In the genomic region with DNA sequence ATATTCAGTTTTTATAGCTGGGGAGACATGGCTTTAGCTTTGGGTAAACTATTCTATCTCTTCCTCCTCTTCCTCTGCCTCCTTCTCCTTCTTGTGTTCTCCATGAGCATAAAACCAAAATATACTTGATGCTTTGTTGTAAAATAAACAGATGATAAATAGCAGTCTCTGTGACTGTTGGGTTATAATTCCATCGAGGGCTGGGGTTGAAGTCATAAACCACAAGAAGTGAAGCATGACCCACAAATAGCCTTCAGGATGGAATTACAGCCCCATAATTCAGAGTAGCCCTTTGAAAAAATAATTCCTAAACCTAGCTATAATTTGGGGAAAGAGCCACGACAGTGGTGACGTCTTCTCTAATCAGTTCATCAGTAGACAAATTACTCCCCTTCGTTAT, we compare ENCODE assay signal across 17 cellular contexts.
DNase-seq lines count a peak whose midpoint lies in the region; ATAC-seq and TF ChIP-seq lines count a peak whose summit lies in the region.
"Had no signal": no experiment of that assay in that cellular context is flagged by ENCODE, and none has a peak within 500 bp of the region (broad histone marks: within the 10 kb centered on the region; RNA-seq: fewer than 3 reads in every experiment).

No MANE protein-coding gene starts in this region.

- no peak for ATAC-seq in GM18909 (IDR thresholded peaks at IDR 0.05; ENCODE audit: poor library complexity, unreplicated experiment)
- ATAC-seq: stimulated activated effector memory CD8-positive, alpha-beta T cell treated with anti-CD3 and anti-CD28 coated beads, Interleukin-12 subunit alpha, Interleukin-12 subunit beta, amount 100 ng/mL, for 72 hours had no signal

- H3K27me3 ChIP-seq in BLaER1 (no peaks in the 10 kb centered on the region), neural cell (ENCODE audit: insufficient read depth, low read depth, low read length) (no peaks in the 10 kb centered on the region)
- H3K27me3 ChIP-seq: ascending aorta, esophagus squamous epithelium had no signal

- TF ChIP-seq CTCF in neural cell (IDR thresholded peaks at IDR 0.05; ENCODE audit: poor library complexity, severe bottlenecking) = no peak
- TF ChIP-seq CTCF in GM20000 (IDR thresholded peaks at IDR 0.05; ENCODE audit: extremely low read depth, missing control alignments) = no peak

- no peaks in the 10 kb centered on the region for H3K9me2 ChIP-seq in neural cell (ENCODE audit: insufficient read depth, low read length)

- H2AFZ ChIP-seq in neural cell (ENCODE audit: low read depth, low read length) = peak overlapping the region; percentile 37

- H3K4me2 ChIP-seq in BLaER1 = peak overlapping the region; percentile 62
- H3K4me2 ChIP-seq in neural cell (ENCODE audit: low read length) = no peak overlapping the region

- H3K4me3 ChIP-seq in BLaER1 (no peak overlapping the region), neural cell (ENCODE audit: low read length) (no peak overlapping the region)
- H3K4me3 ChIP-seq: ascending aorta, dorsolateral prefrontal cortex, esophagus squamous epithelium had no signal

- no peak for TF ChIP-seq EP300 in neural cell (conservative IDR thresholded peaks at IDR 0.05; ENCODE audit: poor library complexity, severe bottlenecking)

- H3K27ac ChIP-seq in BLaER1 (no peak overlapping the region), neural cell (ENCODE audit: low read length) (no peak overlapping the region)
- H3K27ac ChIP-seq: ascending aorta, dorsolateral prefrontal cortex had no signal

- H3K9ac ChIP-seq in BLaER1 = no peak overlapping the region
- no peak overlapping the region for H3K9ac ChIP-seq in neural cell (ENCODE audit: low read length)

- no peaks in the 10 kb centered on the region for H3F3A ChIP-seq in neural cell (ENCODE audit: insufficient read depth, low read length, poor library complexity, severe bottlenecking)

- H4K20me1 ChIP-seq in BLaER1 (no peaks in the 10 kb centered on the region), neural cell (ENCODE audit: insufficient read depth) (no peaks in the 10 kb centered on the region)

- DNase-seq in LHCN-M2 (ENCODE audit: low read depth) (peak; percentile 74), fibroblast of gingiva (ENCODE audit: low read depth) (peak; percentile 61), NCI-H82 (lab: John Stamatoyannopoulos, UW) (no peak), NCI-H1436 (lab: John Stamatoyannopoulos, UW) (no peak), GM20000 (ENCODE audit: low spot score) (no peak)
- DNase-seq: activated effector memory CD4-positive, alpha-beta T cell treated with Interleukin-2 at 50 U/mL for 16 hours; C1 segment of cervical spinal cord; dorsolateral prefrontal cortex; esophagus squamous epithelium; Karpas-422; NCI-H1417 treated with DMSO at 0.1 percent for 48 hours; NCI-H510A treated with DMSO at 0.1 percent for 48 hours had no signal

- no peak for TF ChIP-seq RAD21 in neural cell (conservative IDR thresholded peaks at IDR 0.05)

- H3K36me3 ChIP-seq in BLaER1 (no peaks in the 10 kb centered on the region), neural cell (ENCODE audit: insufficient read depth, low read length) (no peaks in the 10 kb centered on the region)
- H3K36me3 ChIP-seq: ascending aorta, esophagus squamous epithelium had no signal

- H3K9me3 ChIP-seq in BLaER1 (peaks cover 30% of the 10 kb centered on the region), neural cell (ENCODE audit: low read length) (peaks cover 4% of the 10 kb centered on the region)

- no peaks in the 10 kb centered on the region for H3K79me2 ChIP-seq in neural cell (replicated peaks; ENCODE audit: insufficient read depth, low read length)

- H3K4me1 ChIP-seq in BLaER1 = peaks cover 29% of the 10 kb centered on the region
- H3K4me1 ChIP-seq: ascending aorta had no signal

TF ChIP-seq in neural cell, 6 proteins besides CTCF, POLR2A, EP300 and RAD21:
- TF ChIP-seq EZH2 (IDR thresholded peaks at IDR 0.05; ENCODE audit: borderline replicate concordance, insufficient read depth, low read length, poor library complexity, severe bottlenecking) (no peak), MXI1 (conservative IDR thresholded peaks at IDR 0.05; ENCODE audit: poor library complexity, severe bottlenecking) (no peak), TAF1 (IDR thresholded peaks at IDR 0.05; ENCODE audit: low read depth) (no peak), SMC3 (conservative IDR thresholded peaks at IDR 0.05; ENCODE audit: poor library complexity) (no peak), POLR2AphosphoS5 (IDR thresholded peaks at IDR 0.05) (no peak)
- TF ChIP-seq, protein P1, sequence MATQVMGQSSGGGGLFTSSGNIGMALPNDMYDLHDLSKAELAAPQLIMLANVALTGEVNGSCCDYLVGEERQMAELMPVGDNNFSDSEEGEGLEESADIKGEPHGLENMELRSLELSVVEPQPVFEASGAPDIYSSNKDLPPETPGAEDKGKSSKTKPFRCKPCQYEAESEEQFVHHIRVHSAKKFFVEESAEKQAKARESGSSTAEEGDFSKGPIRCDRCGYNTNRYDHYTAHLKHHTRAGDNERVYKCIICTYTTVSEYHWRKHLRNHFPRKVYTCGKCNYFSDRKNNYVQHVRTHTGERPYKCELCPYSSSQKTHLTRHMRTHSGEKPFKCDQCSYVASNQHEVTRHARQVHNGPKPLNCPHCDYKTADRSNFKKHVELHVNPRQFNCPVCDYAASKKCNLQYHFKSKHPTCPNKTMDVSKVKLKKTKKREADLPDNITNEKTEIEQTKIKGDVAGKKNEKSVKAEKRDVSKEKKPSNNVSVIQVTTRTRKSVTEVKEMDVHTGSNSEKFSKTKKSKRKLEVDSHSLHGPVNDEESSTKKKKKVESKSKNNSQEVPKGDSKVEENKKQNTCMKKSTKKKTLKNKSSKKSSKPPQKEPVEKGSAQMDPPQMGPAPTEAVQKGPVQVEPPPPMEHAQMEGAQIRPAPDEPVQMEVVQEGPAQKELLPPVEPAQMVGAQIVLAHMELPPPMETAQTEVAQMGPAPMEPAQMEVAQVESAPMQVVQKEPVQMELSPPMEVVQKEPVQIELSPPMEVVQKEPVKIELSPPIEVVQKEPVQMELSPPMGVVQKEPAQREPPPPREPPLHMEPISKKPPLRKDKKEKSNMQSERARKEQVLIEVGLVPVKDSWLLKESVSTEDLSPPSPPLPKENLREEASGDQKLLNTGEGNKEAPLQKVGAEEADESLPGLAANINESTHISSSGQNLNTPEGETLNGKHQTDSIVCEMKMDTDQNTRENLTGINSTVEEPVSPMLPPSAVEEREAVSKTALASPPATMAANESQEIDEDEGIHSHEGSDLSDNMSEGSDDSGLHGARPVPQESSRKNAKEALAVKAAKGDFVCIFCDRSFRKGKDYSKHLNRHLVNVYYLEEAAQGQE (IDR thresholded peaks at IDR 0.05; ENCODE audit: borderline replicate concordance) = no peak

Comparison
In these comparisons a context has a peak if more than half of its experiments do, and no peak if none do; other contexts are left out.
1. DNase-seq: peak in LHCN-M2 (single experiment) and fibroblast of gingiva (single experiment); none in NCI-H82 (single experiment), NCI-H1436 (single experiment) and GM20000 (single experiment).